In genomic region chr3:179045719-179046402, GRCh38 we compare ENCODE assay signal across 9 cellular contexts. TPM values are rescaled to one million over a fixed set of nuclear protein-coding genes. Genes with fewer than 3 reads are reported as not detected.
DNase-seq lines count a peak whose midpoint lies in the region; ATAC-seq and TF ChIP-seq lines count a peak whose summit lies in the region.
"Had no signal": no experiment of that assay in that cellular context is flagged by ENCODE, and none has a peak within 500 bp of the region (broad histone marks: within the 10 kb centered on the region; RNA-seq: fewer than 3 reads in every experiment).

No MANE protein-coding gene starts in this region.

- no peaks in the 10 kb centered on the region for H3K9me3 ChIP-seq in mucosa of descending colon

- no peaks in the 10 kb centered on the region for H3K4me1 ChIP-seq in mucosa of descending colon (ENCODE audit: low read depth)

- no peak for TF ChIP-seq CTCF in mucosa of descending colon (IDR thresholded peaks at IDR 0.05)

- intact Hi-C loops in mucosa of descending colon (cut with DNase I, micrococcal nuclease) = no loop called here

- peak; percentile 64 for ATAC-seq in GM18520 (IDR thresholded peaks at IDR 0.05; ENCODE audit: unreplicated experiment)
- peak; percentile 70 for ATAC-seq in GM21717 (IDR thresholded peaks at IDR 0.05; ENCODE audit: unreplicated experiment)
- peak; percentile 69 for ATAC-seq in HG03469 (IDR thresholded peaks at IDR 0.05; ENCODE audit: unreplicated experiment)
- ATAC-seq in mucosa of descending colon = no peak

- DNase-seq in myocyte (ENCODE audit: low read depth) = peak; percentile 44
- no peak for DNase-seq in NCI-H524 (lab: John Stamatoyannopoulos, UW)
- DNase-seq in NCI-H1092 treated with DMSO at 0.1 percent for 48 hours (lab: John Stamatoyannopoulos, UW) = no peak
- DNase-seq in stimulated activated CD4-positive, alpha-beta T cell treated with anti-CD3 and anti-CD28 coated beads, Interleukin-4, amount 100 ng/mL, for 4 hours = no peak
- DNase-seq in mucosa of descending colon = no peak
- DNase-seq: effector memory CD4-positive, alpha-beta T cell had no signal

- no peaks in the 10 kb centered on the region for H3K36me3 ChIP-seq in mucosa of descending colon (ENCODE audit: low read depth)

- H3K4me3 ChIP-seq in mucosa of descending colon = no peak overlapping the region

RNA-seq across cellular contexts. Expression of gene ZMAT3, which starts 25.7 kb away (rescaled TPM):
- total RNA-seq in myocyte = 57.7 and 86.1 TPM in 2 replicates
- polyA plus RNA-seq in myocyte (2012) = 51.7 TPM
- 10 to 100 TPM in 1 of 3 donors, 1 to 10 TPM in 2; 9.3 to 22.2 (median 9.5) TPM for total RNA-seq in mucosa of descending colon
